17 cellular contexts compared by ENCODE assay signal in genomic region chr6:169904051-169904922, GRCh38.
DNase-seq lines count a peak whose midpoint lies in the region; ATAC-seq and TF ChIP-seq lines count a peak whose summit lies in the region.
"Had no signal": no experiment of that assay in that cellular context is flagged by ENCODE, and none has a peak within 500 bp of the region (broad histone marks: within the 10 kb centered on the region; RNA-seq: fewer than 3 reads in every experiment).

No MANE protein-coding gene starts in this region.

- no peaks in the 10 kb centered on the region for H3K9me3 ChIP-seq in osteoblast (ENCODE audit: low read depth, low read length)
- H3K9me3 ChIP-seq: Caco-2 had no signal

- H3K27ac ChIP-seq in C4-2B (peak overlapping the region; percentile 11; the same call in 1 of the 2 replicates), osteoblast (ENCODE audit: low read depth, low read length) (no peak overlapping the region)
- H3K27ac ChIP-seq: PC-9 had no signal

- DNase-seq in SK-MEL-5 (ENCODE audit: low read depth, low spot score) (peak; percentile 20), left lobe of liver (ENCODE audit: low spot score) (peak; percentile 85), osteoblast (ENCODE audit: insufficient read length, low spot score, missing footprints) (peak; percentile 58), RKO (ENCODE audit: low spot score) (no peak)
- DNase-seq in activated CD4-positive, alpha-beta T cell treated with anti-CD3 and anti-CD28 coated beads, Interleukin-2, amount 10 ng/mL, durations not matched to agents 24 days and 14 days, result no peak
- DNase-seq: Caco-2; CD4-positive, alpha-beta T cell; KBM-7; NCI-H1436; NCI-H187 treated with DMSO at 0.1 percent for 48 hours; NCI-H2107; NCI-H446 treated with DMSO at 0.1 percent for 48 hours; PC-9; T-cell had no signal

- TF ChIP-seq CTCF in C4-2B (conservative IDR thresholded peaks at IDR 0.05) (no peak), osteoblast (IDR thresholded peaks at IDR 0.05; ENCODE audit: extremely low read depth, low read depth, low read length) (no peak)

- H3K9me3 Mint-ChIP-seq in activated CD4-positive, alpha-beta T cell treated with anti-CD3 and anti-CD28 coated beads, Interleukin-2, amount 10 ng/mL, durations not matched to agents 24 days and 14 days, result peaks cover 5% of the 10 kb centered on the region
- H3K9me3 Mint-ChIP-seq: CD4-positive, alpha-beta T cell; T-cell had no signal

- H4K20me1 ChIP-seq in osteoblast (ENCODE audit: insufficient read depth, low read length), result no peaks in the 10 kb centered on the region

- no peak overlapping the region for H3K4me3 ChIP-seq in osteoblast (ENCODE audit: insufficient read depth, low read length)
- H3K4me3 ChIP-seq: PC-9 had no signal

- H3K27me3 ChIP-seq in osteoblast (ENCODE audit: insufficient read depth, low read length), result no peaks in the 10 kb centered on the region

- intact Hi-C loops in activated CD4-positive, alpha-beta T cell treated with anti-CD3 and anti-CD28 coated beads, Interleukin-2, amount 10 ng/mL, durations not matched to agents 24 days and 14 days (cut with micrococcal nuclease), result no loop called here

- no peaks in the 10 kb centered on the region for H3K4me1 ChIP-seq in osteoblast (ENCODE audit: insufficient read depth, low read length)
- H3K4me1 ChIP-seq: Caco-2 had no signal

- no peak overlapping the region for H3K4me2 ChIP-seq in osteoblast (ENCODE audit: insufficient read depth, low read length)
- H3K4me2 ChIP-seq: PC-9 had no signal

- H3K4me1 Mint-ChIP-seq in activated CD4-positive, alpha-beta T cell treated with anti-CD3 and anti-CD28 coated beads, Interleukin-2, amount 10 ng/mL, durations not matched to agents 24 days and 14 days, result no peaks in the 10 kb centered on the region
- H3K4me1 Mint-ChIP-seq: T-cell had no signal

- H3K27ac Mint-ChIP-seq in activated CD4-positive, alpha-beta T cell treated with anti-CD3 and anti-CD28 coated beads, Interleukin-2, amount 10 ng/mL, durations not matched to agents 24 days and 14 days, result no peak overlapping the region
- H3K27ac Mint-ChIP-seq: B cell; CD4-positive, alpha-beta T cell; T-cell had no signal

- H3K36me3 Mint-ChIP-seq in activated CD4-positive, alpha-beta T cell treated with anti-CD3 and anti-CD28 coated beads, Interleukin-2, amount 10 ng/mL, durations not matched to agents 24 days and 14 days (ENCODE audit: low read depth), result peaks cover under 1% of the 10 kb centered on the region
- H3K36me3 Mint-ChIP-seq: T-cell had no signal

- no peaks in the 10 kb centered on the region for H3K27me3 Mint-ChIP-seq in activated CD4-positive, alpha-beta T cell treated with anti-CD3 and anti-CD28 coated beads, Interleukin-2, amount 10 ng/mL, durations not matched to agents 24 days and 14 days
- H3K27me3 Mint-ChIP-seq: B cell had no signal

- in situ Hi-C loops in SK-MEL-5 (cut with HindIII; ENCODE audit: low pct_unique_long_range_greater_than_20kb, low sequenced_read_pairs), result no loop called here

- no peak overlapping the region for H2AFZ ChIP-seq in osteoblast (ENCODE audit: low read length)
- H2AFZ ChIP-seq: PC-9 had no signal

- H3K79me2 ChIP-seq in osteoblast (ENCODE audit: insufficient read depth, low read length), result no peaks in the 10 kb centered on the region

- H3K36me3 ChIP-seq in osteoblast (ENCODE audit: insufficient read depth, low read length), result no peaks in the 10 kb centered on the region

- peak; percentile 64 for ATAC-seq in left lobe of liver
- ATAC-seq in GM21528 (IDR thresholded peaks at IDR 0.05; ENCODE audit: low FRiP score, unreplicated experiment), result no peak
- ATAC-seq: T-cell had no signal

- no peak overlapping the region for H3K4me3 Mint-ChIP-seq in activated CD4-positive, alpha-beta T cell treated with anti-CD3 and anti-CD28 coated beads, Interleukin-2, amount 10 ng/mL, durations not matched to agents 24 days and 14 days
- H3K4me3 Mint-ChIP-seq: B cell; CD4-positive, alpha-beta T cell; T-cell had no signal

Comparison
In these comparisons a context has a peak if more than half of its experiments do, and no peak if none do; other contexts are left out.
1. DNase-seq: peak in SK-MEL-5 (single experiment), left lobe of liver (single experiment) and osteoblast (single experiment); none in activated CD4-positive, alpha-beta T cell treated with anti-CD3 and anti-CD28 coated beads, Interleukin-2, amount 10 ng/mL, durations not matched to agents 24 days and 14 days (single experiment) and RKO (single experiment).